22 cellular contexts compared by ENCODE assay signal in genomic region chr9:36780186-36780585, GRCh38.
"Had no signal": no experiment of that assay in that cellular context is flagged by ENCODE, and none has a peak within 500 bp of the region (broad histone marks: within the 10 kb centered on the region; RNA-seq: fewer than 3 reads in every experiment).

No MANE protein-coding gene starts in this region.

- H3K9me3 ChIP-seq: sigmoid colon, tibial artery had no signal

- H3K4me3 Mint-ChIP-seq: activated naive CD8-positive, alpha-beta T cell; activated T-cell treated with anti-CD3 and anti-CD28 coated beads, Interleukin-2, amount 50 U/mL, for 24 hours; activated T-helper 17 cell treated with anti-CD3 and anti-CD28 coated beads, Interleukin-2, amount 50 U/mL, for 72 hours; central memory CD8-positive, alpha-beta T cell; immature natural killer cell; neural crest cell; T-cell; T-helper 2 cell treated with Interferon-gamma antibody and Interleukin-4, amounts not matched to agents 5 μg/mL and 100 μg/mL, for 36 hours; WTC11 had no signal

- H3K4me1 Mint-ChIP-seq: activated T-helper 17 cell treated with anti-CD3 and anti-CD28 coated beads, Interleukin-2, amount 50 U/mL, for 72 hours; central memory CD8-positive, alpha-beta T cell; immature natural killer cell; T-cell had no signal

- H3K36me3 ChIP-seq: sigmoid colon, tibial artery had no signal

- DNase-seq: activated CD8-positive, alpha-beta memory T cell treated with anti-CD3 and anti-CD28 coated beads for 24 hours; activated CD8-positive, alpha-beta memory T cell treated with anti-CD3 and anti-CD28 coated beads, Interleukin-2, amount 50 U/mL, for 4 hours; activated T-cell treated with anti-CD3 and anti-CD28 coated beads, Interleukin-2, amount 50 U/mL, for 24 hours; cortex of kidney; erythroblast; foreskin keratinocyte; immature natural killer cell; kidney glomerular epithelial cell; left ventricle myocardium superior; occipital lobe; sigmoid colon; stimulated activated CD4-positive, alpha-beta T cell treated with anti-CD3 and anti-CD28 coated beads, Interleukin-2, amount 100 ng/mL, for 48 hours; stimulated activated CD8-positive, alpha-beta memory T cell treated with anti-CD3 and anti-CD28 coated beads, Interleukin-4, amount 100 ng/mL, for 48 hours; stimulated activated naive CD4-positive, alpha-beta T cell; T-cell; tibial artery had no signal

- H3K4me1 ChIP-seq: foreskin keratinocyte, sigmoid colon, tibial artery had no signal

- H3K36me3 Mint-ChIP-seq: activated naive CD8-positive, alpha-beta T cell; immature natural killer cell; T-cell; WTC11 had no signal

- H3K27ac Mint-ChIP-seq: activated naive CD8-positive, alpha-beta T cell; activated T-cell treated with anti-CD3 and anti-CD28 coated beads, Interleukin-2, amount 50 U/mL, for 24 hours; activated T-helper 17 cell treated with anti-CD3 and anti-CD28 coated beads, Interleukin-2, amount 50 U/mL, for 72 hours; immature natural killer cell; T-cell; T-helper 2 cell treated with Interferon-gamma antibody and Interleukin-4, amounts not matched to agents 5 μg/mL and 100 μg/mL, for 36 hours; WTC11 had no signal

- H3K4me3 ChIP-seq: sigmoid colon, tibial artery had no signal

- H3K27ac ChIP-seq: foreskin keratinocyte, sigmoid colon, tibial artery had no signal

- H3K9me3 Mint-ChIP-seq: activated T-cell treated with anti-CD3 and anti-CD28 coated beads, Interleukin-2, amount 50 U/mL, for 24 hours; activated T-helper 17 cell treated with anti-CD3 and anti-CD28 coated beads, Interleukin-2, amount 50 U/mL, for 72 hours; central memory CD8-positive, alpha-beta T cell; immature natural killer cell; neural crest cell; T-cell; T-helper 2 cell treated with Interferon-gamma antibody and Interleukin-4, amounts not matched to agents 5 μg/mL and 100 μg/mL, for 36 hours; WTC11 had no signal

- ATAC-seq: activated T-helper 17 cell treated with anti-CD3 and anti-CD28 coated beads, Interleukin-2, amount 50 U/mL, for 72 hours; foreskin keratinocyte; left ventricle myocardium superior; T-cell; WTC11 had no signal
